1 cellular context compared by ENCODE assay signal in the genomic region with DNA sequence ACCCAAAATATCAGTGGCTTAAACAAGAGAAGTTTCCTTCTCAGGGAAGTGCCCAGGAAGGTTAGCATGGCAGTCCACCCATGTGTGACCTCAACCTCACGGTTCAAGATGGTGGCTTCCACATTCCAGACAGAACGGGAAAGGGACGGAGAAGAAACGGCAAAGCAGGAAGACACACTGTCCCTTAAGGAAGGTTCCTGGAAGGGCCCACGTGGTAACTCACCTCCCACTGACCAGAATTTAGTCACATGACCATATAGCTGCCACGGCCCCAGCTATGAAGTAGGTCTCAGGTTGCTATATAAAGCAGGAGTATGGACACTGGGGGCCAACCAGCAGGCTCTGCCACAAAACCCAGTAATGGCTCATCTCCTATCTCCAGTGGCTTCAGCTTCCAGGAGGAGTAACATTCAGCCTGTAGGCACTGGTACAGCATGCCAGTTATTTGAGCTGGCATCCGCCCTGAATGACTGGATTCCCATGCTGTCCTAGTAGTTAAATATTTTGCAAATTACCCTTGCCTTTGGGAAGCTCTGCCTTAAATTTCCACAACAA.
TF ChIP-seq lines count a peak whose summit lies in the region.

No MANE protein-coding gene starts in this region.

TF ChIP-seq in K562, 482 proteins besides CTCF, POLR2A, EP300 and RAD21 (continued from another document and continues in another):
- TF ChIP-seq, protein P1, sequence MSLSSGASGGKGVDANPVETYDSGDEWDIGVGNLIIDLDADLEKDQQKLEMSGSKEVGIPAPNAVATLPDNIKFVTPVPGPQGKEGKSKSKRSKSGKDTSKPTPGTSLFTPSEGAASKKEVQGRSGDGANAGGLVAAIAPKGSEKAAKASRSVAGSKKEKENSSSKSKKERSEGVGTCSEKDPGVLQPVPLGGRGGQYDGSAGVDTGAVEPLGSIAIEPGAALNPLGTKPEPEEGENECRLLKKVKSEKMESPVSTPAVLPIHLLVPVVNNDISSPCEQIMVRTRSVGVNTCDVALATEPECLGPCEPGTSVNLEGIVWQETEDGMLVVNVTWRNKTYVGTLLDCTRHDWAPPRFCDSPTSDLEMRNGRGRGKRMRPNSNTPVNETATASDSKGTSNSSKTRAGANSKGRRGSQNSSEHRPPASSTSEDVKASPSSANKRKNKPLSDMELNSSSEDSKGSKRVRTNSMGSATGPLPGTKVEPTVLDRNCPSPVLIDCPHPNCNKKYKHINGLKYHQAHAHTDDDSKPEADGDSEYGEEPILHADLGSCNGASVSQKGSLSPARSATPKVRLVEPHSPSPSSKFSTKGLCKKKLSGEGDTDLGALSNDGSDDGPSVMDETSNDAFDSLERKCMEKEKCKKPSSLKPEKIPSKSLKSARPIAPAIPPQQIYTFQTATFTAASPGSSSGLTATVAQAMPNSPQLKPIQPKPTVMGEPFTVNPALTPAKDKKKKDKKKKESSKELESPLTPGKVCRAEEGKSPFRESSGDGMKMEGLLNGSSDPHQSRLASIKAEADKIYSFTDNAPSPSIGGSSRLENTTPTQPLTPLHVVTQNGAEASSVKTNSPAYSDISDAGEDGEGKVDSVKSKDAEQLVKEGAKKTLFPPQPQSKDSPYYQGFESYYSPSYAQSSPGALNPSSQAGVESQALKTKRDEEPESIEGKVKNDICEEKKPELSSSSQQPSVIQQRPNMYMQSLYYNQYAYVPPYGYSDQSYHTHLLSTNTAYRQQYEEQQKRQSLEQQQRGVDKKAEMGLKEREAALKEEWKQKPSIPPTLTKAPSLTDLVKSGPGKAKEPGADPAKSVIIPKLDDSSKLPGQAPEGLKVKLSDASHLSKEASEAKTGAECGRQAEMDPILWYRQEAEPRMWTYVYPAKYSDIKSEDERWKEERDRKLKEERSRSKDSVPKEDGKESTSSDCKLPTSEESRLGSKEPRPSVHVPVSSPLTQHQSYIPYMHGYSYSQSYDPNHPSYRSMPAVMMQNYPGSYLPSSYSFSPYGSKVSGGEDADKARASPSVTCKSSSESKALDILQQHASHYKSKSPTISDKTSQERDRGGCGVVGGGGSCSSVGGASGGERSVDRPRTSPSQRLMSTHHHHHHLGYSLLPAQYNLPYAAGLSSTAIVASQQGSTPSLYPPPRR (CRISPR knock-in tag; IDR thresholded peaks at IDR 0.05; ENCODE audit: borderline replicate concordance): peak; percentile 48; the same call in 1 of the 2 replicates
- TF ChIP-seq U2AF2 (optimal IDR thresholded peaks at IDR 0.05; ENCODE audit: low read depth, low read length) (no peak), HNRNPLL (IDR thresholded peaks at IDR 0.05; ENCODE audit: low read depth, low read length, poor library complexity, severe bottlenecking) (no peak), CBFA2T2 (conservative IDR thresholded peaks at IDR 0.05) (peak; percentile 41; the same call in 1 of the 2 replicates), NFIX (CRISPR knock-in tag; IDR thresholded peaks at IDR 0.05; ENCODE audit: low read depth) (no peak), JUNB (CRISPR knock-in tag; conservative IDR thresholded peaks at IDR 0.05) (no peak), ZNF668 (CRISPR knock-in tag; IDR thresholded peaks at IDR 0.05) (no peak), TAF9B (IDR thresholded peaks at IDR 0.05; ENCODE audit: partially characterized antibody) (no peak), GTF2E2 (tag; IDR thresholded peaks at IDR 0.05) (no peak), GTF2F1 (IDR thresholded peaks at IDR 0.05; ENCODE audit: low read depth, low read length) (no peak), TCF7L2 (IDR thresholded peaks at IDR 0.05; ENCODE audit: low read depth, low read length) (no peak), NONO (IDR thresholded peaks at IDR 0.05; ENCODE audit: low read depth in 2 of 2, low read length in 1 of 2) (no peak), MYNN (IDR thresholded peaks at IDR 0.05) (no peak), MYNN (CRISPR knock-in tag; IDR thresholded peaks at IDR 0.05) (no peak), NCOA4 (IDR thresholded peaks at IDR 0.05; ENCODE audit: partially characterized antibody) (no peak), TAF7 (tag; IDR thresholded peaks at IDR 0.05) (no peak), HDAC6 (IDR thresholded peaks at IDR 0.05; ENCODE audit: low read depth, low read length) (no peak), HOXB6 (CRISPR knock-in tag; IDR thresholded peaks at IDR 0.05; ENCODE audit: borderline replicate concordance) (no peak), NFE2L1 (tag; IDR thresholded peaks at IDR 0.05; ENCODE audit: borderline replicate concordance, low read depth) (no peak), DDX20 (tag; IDR thresholded peaks at IDR 0.05; ENCODE audit: low read depth) (no peak), BRCA1 (IDR thresholded peaks at IDR 0.05) (no peak), BRCA1 (CRISPR knock-in tag; IDR thresholded peaks at IDR 0.05) (no peak), ZBTB17 (CRISPR knock-in tag; IDR thresholded peaks at IDR 0.05) (no peak), ZBTB8A (IDR thresholded peaks at IDR 0.05; ENCODE audit: partially characterized antibody) (no peak), ZNF76 (CRISPR knock-in tag; IDR thresholded peaks at IDR 0.05; ENCODE audit: borderline replicate concordance) (no peak), DMBX1 (CRISPR knock-in tag; IDR thresholded peaks at IDR 0.05; ENCODE audit: borderline replicate concordance) (no peak), CBFA2T3 (IDR thresholded peaks at IDR 0.05) (no peak), NFRKB (IDR thresholded peaks at IDR 0.05; ENCODE audit: low read depth) (no peak), ZNF316 (IDR thresholded peaks at IDR 0.05) (no peak), LARP7 (IDR thresholded peaks at IDR 0.05) (no peak)
- TF ChIP-seq, protein P2, sequence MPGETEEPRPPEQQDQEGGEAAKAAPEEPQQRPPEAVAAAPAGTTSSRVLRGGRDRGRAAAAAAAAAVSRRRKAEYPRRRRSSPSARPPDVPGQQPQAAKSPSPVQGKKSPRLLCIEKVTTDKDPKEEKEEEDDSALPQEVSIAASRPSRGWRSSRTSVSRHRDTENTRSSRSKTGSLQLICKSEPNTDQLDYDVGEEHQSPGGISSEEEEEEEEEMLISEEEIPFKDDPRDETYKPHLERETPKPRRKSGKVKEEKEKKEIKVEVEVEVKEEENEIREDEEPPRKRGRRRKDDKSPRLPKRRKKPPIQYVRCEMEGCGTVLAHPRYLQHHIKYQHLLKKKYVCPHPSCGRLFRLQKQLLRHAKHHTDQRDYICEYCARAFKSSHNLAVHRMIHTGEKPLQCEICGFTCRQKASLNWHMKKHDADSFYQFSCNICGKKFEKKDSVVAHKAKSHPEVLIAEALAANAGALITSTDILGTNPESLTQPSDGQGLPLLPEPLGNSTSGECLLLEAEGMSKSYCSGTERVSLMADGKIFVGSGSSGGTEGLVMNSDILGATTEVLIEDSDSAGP (CRISPR knock-in tag; IDR thresholded peaks at IDR 0.05): no peak
- TF ChIP-seq, protein P3, sequence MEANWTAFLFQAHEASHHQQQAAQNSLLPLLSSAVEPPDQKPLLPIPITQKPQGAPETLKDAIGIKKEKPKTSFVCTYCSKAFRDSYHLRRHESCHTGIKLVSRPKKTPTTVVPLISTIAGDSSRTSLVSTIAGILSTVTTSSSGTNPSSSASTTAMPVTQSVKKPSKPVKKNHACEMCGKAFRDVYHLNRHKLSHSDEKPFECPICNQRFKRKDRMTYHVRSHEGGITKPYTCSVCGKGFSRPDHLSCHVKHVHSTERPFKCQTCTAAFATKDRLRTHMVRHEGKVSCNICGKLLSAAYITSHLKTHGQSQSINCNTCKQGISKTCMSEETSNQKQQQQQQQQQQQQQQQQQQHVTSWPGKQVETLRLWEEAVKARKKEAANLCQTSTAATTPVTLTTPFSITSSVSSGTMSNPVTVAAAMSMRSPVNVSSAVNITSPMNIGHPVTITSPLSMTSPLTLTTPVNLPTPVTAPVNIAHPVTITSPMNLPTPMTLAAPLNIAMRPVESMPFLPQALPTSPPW (CRISPR knock-in tag; IDR thresholded peaks at IDR 0.05): no peak
- TF ChIP-seq, protein P4, sequence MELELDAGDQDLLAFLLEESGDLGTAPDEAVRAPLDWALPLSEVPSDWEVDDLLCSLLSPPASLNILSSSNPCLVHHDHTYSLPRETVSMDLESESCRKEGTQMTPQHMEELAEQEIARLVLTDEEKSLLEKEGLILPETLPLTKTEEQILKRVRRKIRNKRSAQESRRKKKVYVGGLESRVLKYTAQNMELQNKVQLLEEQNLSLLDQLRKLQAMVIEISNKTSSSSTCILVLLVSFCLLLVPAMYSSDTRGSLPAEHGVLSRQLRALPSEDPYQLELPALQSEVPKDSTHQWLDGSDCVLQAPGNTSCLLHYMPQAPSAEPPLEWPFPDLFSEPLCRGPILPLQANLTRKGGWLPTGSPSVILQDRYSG (tag; conservative IDR thresholded peaks at IDR 0.05; ENCODE audit: low read depth): peak; percentile 15; the same call in 1 of the 2 replicates
- TF ChIP-seq, protein P5, sequence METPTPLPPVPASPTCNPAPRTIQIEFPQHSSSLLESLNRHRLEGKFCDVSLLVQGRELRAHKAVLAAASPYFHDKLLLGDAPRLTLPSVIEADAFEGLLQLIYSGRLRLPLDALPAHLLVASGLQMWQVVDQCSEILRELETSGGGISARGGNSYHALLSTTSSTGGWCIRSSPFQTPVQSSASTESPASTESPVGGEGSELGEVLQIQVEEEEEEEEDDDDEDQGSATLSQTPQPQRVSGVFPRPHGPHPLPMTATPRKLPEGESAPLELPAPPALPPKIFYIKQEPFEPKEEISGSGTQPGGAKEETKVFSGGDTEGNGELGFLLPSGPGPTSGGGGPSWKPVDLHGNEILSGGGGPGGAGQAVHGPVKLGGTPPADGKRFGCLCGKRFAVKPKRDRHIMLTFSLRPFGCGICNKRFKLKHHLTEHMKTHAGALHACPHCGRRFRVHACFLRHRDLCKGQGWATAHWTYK (CRISPR knock-in tag; IDR thresholded peaks at IDR 0.05): no peak
- TF ChIP-seq, protein P6, sequence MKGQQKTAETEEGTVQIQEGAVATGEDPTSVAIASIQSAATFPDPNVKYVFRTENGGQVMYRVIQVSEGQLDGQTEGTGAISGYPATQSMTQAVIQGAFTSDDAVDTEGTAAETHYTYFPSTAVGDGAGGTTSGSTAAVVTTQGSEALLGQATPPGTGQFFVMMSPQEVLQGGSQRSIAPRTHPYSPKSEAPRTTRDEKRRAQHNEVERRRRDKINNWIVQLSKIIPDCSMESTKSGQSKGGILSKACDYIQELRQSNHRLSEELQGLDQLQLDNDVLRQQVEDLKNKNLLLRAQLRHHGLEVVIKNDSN (CRISPR knock-in tag; IDR thresholded peaks at IDR 0.05): peak; percentile 77
- TF ChIP-seq, protein P7, sequence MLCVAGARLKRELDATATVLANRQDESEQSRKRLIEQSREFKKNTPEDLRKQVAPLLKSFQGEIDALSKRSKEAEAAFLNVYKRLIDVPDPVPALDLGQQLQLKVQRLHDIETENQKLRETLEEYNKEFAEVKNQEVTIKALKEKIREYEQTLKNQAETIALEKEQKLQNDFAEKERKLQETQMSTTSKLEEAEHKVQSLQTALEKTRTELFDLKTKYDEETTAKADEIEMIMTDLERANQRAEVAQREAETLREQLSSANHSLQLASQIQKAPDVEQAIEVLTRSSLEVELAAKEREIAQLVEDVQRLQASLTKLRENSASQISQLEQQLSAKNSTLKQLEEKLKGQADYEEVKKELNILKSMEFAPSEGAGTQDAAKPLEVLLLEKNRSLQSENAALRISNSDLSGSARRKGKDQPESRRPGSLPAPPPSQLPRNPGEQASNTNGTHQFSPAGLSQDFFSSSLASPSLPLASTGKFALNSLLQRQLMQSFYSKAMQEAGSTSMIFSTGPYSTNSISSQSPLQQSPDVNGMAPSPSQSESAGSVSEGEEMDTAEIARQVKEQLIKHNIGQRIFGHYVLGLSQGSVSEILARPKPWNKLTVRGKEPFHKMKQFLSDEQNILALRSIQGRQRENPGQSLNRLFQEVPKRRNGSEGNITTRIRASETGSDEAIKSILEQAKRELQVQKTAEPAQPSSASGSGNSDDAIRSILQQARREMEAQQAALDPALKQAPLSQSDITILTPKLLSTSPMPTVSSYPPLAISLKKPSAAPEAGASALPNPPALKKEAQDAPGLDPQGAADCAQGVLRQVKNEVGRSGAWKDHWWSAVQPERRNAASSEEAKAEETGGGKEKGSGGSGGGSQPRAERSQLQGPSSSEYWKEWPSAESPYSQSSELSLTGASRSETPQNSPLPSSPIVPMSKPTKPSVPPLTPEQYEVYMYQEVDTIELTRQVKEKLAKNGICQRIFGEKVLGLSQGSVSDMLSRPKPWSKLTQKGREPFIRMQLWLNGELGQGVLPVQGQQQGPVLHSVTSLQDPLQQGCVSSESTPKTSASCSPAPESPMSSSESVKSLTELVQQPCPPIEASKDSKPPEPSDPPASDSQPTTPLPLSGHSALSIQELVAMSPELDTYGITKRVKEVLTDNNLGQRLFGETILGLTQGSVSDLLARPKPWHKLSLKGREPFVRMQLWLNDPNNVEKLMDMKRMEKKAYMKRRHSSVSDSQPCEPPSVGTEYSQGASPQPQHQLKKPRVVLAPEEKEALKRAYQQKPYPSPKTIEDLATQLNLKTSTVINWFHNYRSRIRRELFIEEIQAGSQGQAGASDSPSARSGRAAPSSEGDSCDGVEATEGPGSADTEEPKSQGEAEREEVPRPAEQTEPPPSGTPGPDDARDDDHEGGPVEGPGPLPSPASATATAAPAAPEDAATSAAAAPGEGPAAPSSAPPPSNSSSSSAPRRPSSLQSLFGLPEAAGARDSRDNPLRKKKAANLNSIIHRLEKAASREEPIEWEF (CRISPR knock-in tag; IDR thresholded peaks at IDR 0.05): 0 out of 2 replicates have a peak, but pooled peaks have one; percentile 81
- TF ChIP-seq, protein P8, sequence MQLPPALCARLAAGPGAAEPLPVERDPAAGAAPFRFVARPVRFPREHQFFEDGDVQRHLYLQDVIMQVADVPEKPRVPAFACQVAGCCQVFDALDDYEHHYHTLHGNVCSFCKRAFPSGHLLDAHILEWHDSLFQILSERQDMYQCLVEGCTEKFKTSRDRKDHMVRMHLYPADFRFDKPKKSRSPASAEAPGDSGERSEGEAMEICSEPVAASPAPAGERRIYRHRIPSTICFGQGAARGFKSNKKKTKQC (CRISPR knock-in tag; IDR thresholded peaks at IDR 0.05): no peak
- TF ChIP-seq, protein P9, sequence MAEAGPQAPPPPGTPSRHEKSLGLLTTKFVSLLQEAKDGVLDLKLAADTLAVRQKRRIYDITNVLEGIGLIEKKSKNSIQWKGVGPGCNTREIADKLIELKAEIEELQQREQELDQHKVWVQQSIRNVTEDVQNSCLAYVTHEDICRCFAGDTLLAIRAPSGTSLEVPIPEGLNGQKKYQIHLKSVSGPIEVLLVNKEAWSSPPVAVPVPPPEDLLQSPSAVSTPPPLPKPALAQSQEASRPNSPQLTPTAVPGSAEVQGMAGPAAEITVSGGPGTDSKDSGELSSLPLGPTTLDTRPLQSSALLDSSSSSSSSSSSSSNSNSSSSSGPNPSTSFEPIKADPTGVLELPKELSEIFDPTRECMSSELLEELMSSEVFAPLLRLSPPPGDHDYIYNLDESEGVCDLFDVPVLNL (CRISPR knock-in tag; IDR thresholded peaks at IDR 0.05; ENCODE audit: low read depth): no peak
